Comparison of ENCODE assay signal across 13 cellular contexts in genomic region chr6:56399250-56399671, GRCh38.
A peak's percentile ranks its signal among the peaks of the same experiment; 100 is the strongest.
DNase-seq lines count a peak whose midpoint lies in the region; ATAC-seq and TF ChIP-seq lines count a peak whose summit lies in the region.
"Had no signal": no experiment of that assay in that cellular context is flagged by ENCODE, and none has a peak within 500 bp of the region (broad histone marks: within the 10 kb centered on the region; RNA-seq: fewer than 3 reads in every experiment).

No MANE protein-coding gene starts in this region.

- H3K27ac ChIP-seq in HUES48 (ENCODE audit: low read depth, low read length) (peak overlapping the region; percentile 78), SJCRH30 (no peak overlapping the region), ovary (no peak overlapping the region)
- no peak overlapping the region for H3K27ac ChIP-seq in CD8-positive, alpha-beta memory T cell (ENCODE audit: low read depth, low read length)
- H3K27ac ChIP-seq: neural progenitor cell had no signal

- TF ChIP-seq POLR2A in ovary (IDR thresholded peaks at IDR 0.05), result no peak

- no peaks in the 10 kb centered on the region for H3K9me3 ChIP-seq in HUES48 (ENCODE audit: control insufficient read depth, insufficient read depth, low read length)
- H3K9me3 ChIP-seq in SJCRH30 (replicated peaks), result no peaks in the 10 kb centered on the region
- H3K9me3 ChIP-seq in ovary, result no peaks in the 10 kb centered on the region
- H3K9me3 ChIP-seq in CD8-positive, alpha-beta memory T cell (ENCODE audit: low read length), result no peaks in the 10 kb centered on the region

- H3K9ac ChIP-seq in HUES48 (ENCODE audit: low read depth, low read length), result no peak overlapping the region
- H3K9ac ChIP-seq: neural progenitor cell had no signal

- POLR2A ChIA-PET in CD8-positive, alpha-beta memory T cell (lab: Charles Lee), result no interaction called here

- WGBS in ovary, 3 donors, result 67 to 78% (median 70%) methylated on average over 2 of the region's 2 CpGs

- TF ChIP-seq EP300 in ovary (IDR thresholded peaks at IDR 0.05), result no peak

- H3K4me1 ChIP-seq in HUES48 (ENCODE audit: control insufficient read depth, insufficient read depth, low read length), result peaks cover 7% of the 10 kb centered on the region; the same call in 1 of the 2 replicates
- H3K4me1 ChIP-seq in SJCRH30, result peaks cover 9% of the 10 kb centered on the region
- no peaks in the 10 kb centered on the region for H3K4me1 ChIP-seq in ovary (ENCODE audit: insufficient read depth)
- H3K4me1 ChIP-seq in CD8-positive, alpha-beta memory T cell (ENCODE audit: insufficient read depth, low read length), result no peaks in the 10 kb centered on the region
- H3K4me1 ChIP-seq: neural progenitor cell had no signal

- no peaks in the 10 kb centered on the region for H3K27me3 ChIP-seq in HUES48 (ENCODE audit: control insufficient read depth, insufficient read depth, low read length)
- H3K27me3 ChIP-seq in SJCRH30, result no peaks in the 10 kb centered on the region
- H3K27me3 ChIP-seq in ovary, result no peaks in the 10 kb centered on the region
- no peaks in the 10 kb centered on the region for H3K27me3 ChIP-seq in CD8-positive, alpha-beta memory T cell (ENCODE audit: insufficient read depth, low read length, poor library complexity, severe bottlenecking)
- H3K27me3 ChIP-seq: neural progenitor cell had no signal

- intact Hi-C loops in ovary (cut with DNase I), result no loop called here

- no peak for TF ChIP-seq CTCF in ovary (IDR thresholded peaks at IDR 0.05)

- no peak for ATAC-seq in HG03025 (IDR thresholded peaks at IDR 0.05; ENCODE audit: low FRiP score, unreplicated experiment)

- no peak overlapping the region for H3K4me3 Mint-ChIP-seq in CD8-positive, alpha-beta memory T cell
- H3K4me3 Mint-ChIP-seq: activated naive CD8-positive, alpha-beta T cell treated with anti-CD3 and anti-CD28 coated beads, Interleukin-2, amount 10 ng/mL, durations not matched to agents 7 days and 5 days; neural progenitor cell had no signal

- H3K27me3 Mint-ChIP-seq in CD8-positive, alpha-beta memory T cell, result peaks cover 0 to 2% of the 10 kb centered on the region in 2 donors

- no peaks in the 10 kb centered on the region for H3K36me3 Mint-ChIP-seq in CD8-positive, alpha-beta memory T cell
- H3K36me3 Mint-ChIP-seq: activated naive CD8-positive, alpha-beta T cell treated with anti-CD3 and anti-CD28 coated beads, Interleukin-2, amount 10 ng/mL, durations not matched to agents 7 days and 5 days; neural progenitor cell had no signal

- no peak overlapping the region for H3K4me3 ChIP-seq in HUES48 (ENCODE audit: low read depth, low read length)
- H3K4me3 ChIP-seq in SJCRH30, result no peak overlapping the region
- no peak overlapping the region for H3K4me3 ChIP-seq in ovary
- H3K4me3 ChIP-seq in CD8-positive, alpha-beta memory T cell (ENCODE audit: low read length), result no peak overlapping the region
- H3K4me3 ChIP-seq: neural progenitor cell had no signal

- H3K36me3 ChIP-seq in HUES48 (ENCODE audit: control insufficient read depth, insufficient read depth, low read length) (no peaks in the 10 kb centered on the region), SJCRH30 (no peaks in the 10 kb centered on the region), ovary (no peaks in the 10 kb centered on the region)
- H3K36me3 ChIP-seq in CD8-positive, alpha-beta memory T cell (ENCODE audit: insufficient read depth, low read length), result no peaks in the 10 kb centered on the region
- H3K36me3 ChIP-seq: neural progenitor cell had no signal

- H3K4me1 Mint-ChIP-seq in CD8-positive, alpha-beta memory T cell, result no peaks in the 10 kb centered on the region
- H3K4me1 Mint-ChIP-seq: activated naive CD8-positive, alpha-beta T cell treated with anti-CD3 and anti-CD28 coated beads, Interleukin-2, amount 10 ng/mL, durations not matched to agents 7 days and 5 days; neural progenitor cell had no signal

- no peak overlapping the region for H3K27ac Mint-ChIP-seq in CD8-positive, alpha-beta memory T cell
- H3K27ac Mint-ChIP-seq: activated naive CD8-positive, alpha-beta T cell treated with anti-CD3 and anti-CD28 coated beads, Interleukin-2, amount 10 ng/mL, durations not matched to agents 7 days and 5 days; neural progenitor cell had no signal

- peaks cover 0 to 8% (median 0%) of the 10 kb centered on the region in 5 donors for H3K9me3 Mint-ChIP-seq in CD8-positive, alpha-beta memory T cell
- H3K9me3 Mint-ChIP-seq: neural progenitor cell had no signal

- CTCF ChIA-PET in CD8-positive, alpha-beta memory T cell (lab: Charles Lee), result no interaction called here

- DNase-seq in A172 (ENCODE audit: low spot score) (peak; percentile 14), SJCRH30 (peak; percentile 28 to 32), islet precursor cell (peak; percentile 86), ovary (no peak), NCI-H446 treated with DMSO at 0.1 percent for 48 hours (lab: John Stamatoyannopoulos, UW) (no peak)
- no peak for DNase-seq in CD8-positive, alpha-beta memory T cell
- DNase-seq: activated naive CD8-positive, alpha-beta T cell treated with anti-CD3 and anti-CD28 coated beads, Interleukin-2, amount 10 ng/mL, durations not matched to agents 7 days and 5 days; left cardiac atrium; NCI-H524 treated with DMSO at 0.1 percent for 48 hours; SIG-M5 had no signal

Comparison
In these comparisons a context has a peak if more than half of its experiments do, and no peak if none do; other contexts are left out.
1. DNase-seq: peak in A172 (single experiment), SJCRH30 (2 of 2) and islet precursor cell (single experiment); none in ovary (0 of 5), CD8-positive, alpha-beta memory T cell (0 of 5) and NCI-H446 treated with DMSO at 0.1 percent for 48 hours (single experiment).